Comparison of ENCODE assay signal across 18 cellular contexts in genomic region chr10:113767222-113767621, GRCh38. TPM values are rescaled to one million over a fixed set of nuclear protein-coding genes. Genes with fewer than 3 reads are reported as not detected.
DNase-seq lines count a peak whose midpoint lies in the region; ATAC-seq and TF ChIP-seq lines count a peak whose summit lies in the region.
"Had no signal": no experiment of that assay in that cellular context is flagged by ENCODE, and none has a peak within 500 bp of the region (broad histone marks: within the 10 kb centered on the region; RNA-seq: fewer than 3 reads in every experiment).

No MANE protein-coding gene starts in this region.

- no peak for TF ChIP-seq CTCF in body of pancreas (IDR thresholded peaks at IDR 0.05)
- no peak for TF ChIP-seq CTCF in lower leg skin (IDR thresholded peaks at IDR 0.05)

- H3K4me1 ChIP-seq in body of pancreas = peaks cover 35% of the 10 kb centered on the region
- H3K4me1 ChIP-seq: A549 had no signal

- H3K9me3 Mint-ChIP-seq in stimulated activated naive CD8-positive, alpha-beta T cell treated with anti-CD3 and anti-CD28 coated beads, Interleukin-15, amount 100 ng/mL, for 72 hours = peaks cover 8 to 16% of the 10 kb centered on the region in 2 donors
- H3K9me3 Mint-ChIP-seq: HFFc6 had no signal

- no peaks in the 10 kb centered on the region for H3K36me3 ChIP-seq in body of pancreas (replicated peaks in 1 of 2; ENCODE audit: insufficient read depth in 1 of 2, low read depth in 2 of 2)

- H3K27ac Mint-ChIP-seq in stimulated activated naive CD8-positive, alpha-beta T cell treated with anti-CD3 and anti-CD28 coated beads, Interleukin-15, amount 100 ng/mL, for 72 hours = no peak overlapping the region
- H3K27ac Mint-ChIP-seq: CD4-positive, alpha-beta T cell; HFFc6 had no signal

- WGBS in body of pancreas, 2 donors = 55 to 71% methylated on average over 2 of the region's 2 CpGs
- WGBS in lower leg skin, 2 donors = 74 to 82% methylated on average over 2 of the region's 2 CpGs

- TF ChIP-seq POLR2A in body of pancreas (IDR thresholded peaks at IDR 0.05) = no peak
- no peak for TF ChIP-seq POLR2A in lower leg skin (IDR thresholded peaks at IDR 0.05)

- ATAC-seq in body of pancreas (peak; percentile 35), left colon (peak; percentile 60)
- no peak for ATAC-seq in stimulated activated naive CD8-positive, alpha-beta T cell treated with anti-CD3 and anti-CD28 coated beads, Interleukin-15, amount 100 ng/mL, for 72 hours
- ATAC-seq: A549, HCT116 had no signal

- H3K4me3 Mint-ChIP-seq in stimulated activated naive CD8-positive, alpha-beta T cell treated with anti-CD3 and anti-CD28 coated beads, Interleukin-15, amount 100 ng/mL, for 72 hours = no peak overlapping the region
- H3K4me3 Mint-ChIP-seq: CD4-positive, alpha-beta T cell; HFFc6 had no signal

- no peaks in the 10 kb centered on the region for H3K9me3 ChIP-seq in body of pancreas

- H3K4me3 ChIP-seq in body of pancreas = no peak overlapping the region
- H3K4me3 ChIP-seq in lower leg skin (ENCODE audit: low read depth, poor library complexity, severe bottlenecking) = no peak overlapping the region
- H3K4me3 ChIP-seq: A549 had no signal

- peaks cover 36% of the 10 kb centered on the region for H3K27me3 Mint-ChIP-seq in stimulated activated naive CD8-positive, alpha-beta T cell treated with anti-CD3 and anti-CD28 coated beads, Interleukin-15, amount 100 ng/mL, for 72 hours

- H3K27ac ChIP-seq in body of pancreas = peak overlapping the region in 1 of 4 donors; percentile 38
- H3K27ac ChIP-seq: A549, C4-2B had no signal

- H3K27me3 ChIP-seq in body of pancreas = no peaks in the 10 kb centered on the region

- intact Hi-C loops in body of pancreas (cut with DNase I) = no loop called here
- intact Hi-C loops in left colon (cut with DNase I, micrococcal nuclease) = no loop called here
- intact Hi-C loops in lower leg skin (cut with DNase I; ENCODE audit: low total_unique reads) = no loop called here

- no peaks in the 10 kb centered on the region for H3K4me1 Mint-ChIP-seq in stimulated activated naive CD8-positive, alpha-beta T cell treated with anti-CD3 and anti-CD28 coated beads, Interleukin-15, amount 100 ng/mL, for 72 hours

- peak; percentile 33 for DNase-seq in DMS53 (lab: John Stamatoyannopoulos, UW)
- no peak for DNase-seq in DMS53 treated with DMSO at 0.1 percent for 48 hours (lab: John Stamatoyannopoulos, UW; ENCODE audit: unreplicated experiment)
- no peak for DNase-seq in body of pancreas
- no peak for DNase-seq in left colon
- DNase-seq in lower leg skin (ENCODE audit: low spot score in 2 of 2) = no peak
- DNase-seq in NCI-H1092 (lab: John Stamatoyannopoulos, UW) = no peak
- DNase-seq in stimulated activated naive CD8-positive, alpha-beta T cell treated with anti-CD3 and anti-CD28 coated beads, Interleukin-15, amount 100 ng/mL, for 72 hours = no peak
- DNase-seq: AML-193; Caco-2; CD4-positive, alpha-beta T cell; DMS79 treated with DMSO at 0.1 percent for 48 hours; GF-D8; GOT3; H7; HFFc6 had no signal

RNA-seq across cellular contexts. Expression of gene PLEKHS1, which starts 15.7 kb away (rescaled TPM):
- total RNA-seq in body of pancreas (1 to 10 TPM; 6.2 to 7.6 TPM), left colon (10 to 100 TPM in 1 of 2 donors, 1 to 10 TPM in 1; 6.6 to 12.2 TPM), lower leg skin (under 1 TPM; 0.30 to 0.76 (median 0.39) TPM)
- total RNA-seq: Caco-2, H7 had no signal

Comparison
In these comparisons a context has a peak if more than half of its experiments do, and no peak if none do; other contexts are left out.
1. RNA of gene PLEKHS1, which starts 15.7 kb away (total RNA-seq): 6.6 to 12.2 TPM in left colon and 6.2 to 7.6 TPM in body of pancreas; 0.30 to 0.76 TPM in lower leg skin; every median in the first group is over 4 times any median in the second.